ENCODE assay signal across 14 cellular contexts in genomic region chr9:92656537-92656925, GRCh38.
"Had no signal": no experiment of that assay in that cellular context is flagged by ENCODE, and none has a peak within 500 bp of the region (broad histone marks: within the 10 kb centered on the region; RNA-seq: fewer than 3 reads in every experiment).

No MANE protein-coding gene starts in this region.

- H3K27ac ChIP-seq: adrenal gland, coronary artery, heart left ventricle, parathyroid adenoma, sigmoid colon, thyroid gland had no signal

- H3K27me3 ChIP-seq: adrenal gland, heart left ventricle, sigmoid colon, thyroid gland had no signal

- H3K4me3 ChIP-seq: adrenal gland, coronary artery, heart left ventricle, lung, sigmoid colon, thyroid gland had no signal

- DNase-seq: activated CD4-positive, alpha-beta memory T cell treated with anti-CD3 and anti-CD28 coated beads for 36 hours; activated CD4-positive, alpha-beta T cell treated with anti-CD3 and anti-CD28 coated beads for 48 hours; activated T-cell treated with anti-CD3 and anti-CD28 coated beads, Interleukin-2, amount 50 U/mL, for 48 hours; adrenal gland; islet precursor cell; naive thymus-derived CD8-positive, alpha-beta T cell; sigmoid colon; stimulated activated CD4-positive, alpha-beta T cell treated with anti-CD3 and anti-CD28 coated beads, Interleukin-4, amount 100 ng/mL, for 1 hour; stimulated activated naive CD4-positive, alpha-beta T cell treated with Interleukin-2 at 50 U/mL for 16 hours; thyroid gland had no signal

- ATAC-seq: heart left ventricle; naive thymus-derived CD8-positive, alpha-beta T cell had no signal
